ENCODE assay signal across 13 cellular contexts in the genomic region with DNA sequence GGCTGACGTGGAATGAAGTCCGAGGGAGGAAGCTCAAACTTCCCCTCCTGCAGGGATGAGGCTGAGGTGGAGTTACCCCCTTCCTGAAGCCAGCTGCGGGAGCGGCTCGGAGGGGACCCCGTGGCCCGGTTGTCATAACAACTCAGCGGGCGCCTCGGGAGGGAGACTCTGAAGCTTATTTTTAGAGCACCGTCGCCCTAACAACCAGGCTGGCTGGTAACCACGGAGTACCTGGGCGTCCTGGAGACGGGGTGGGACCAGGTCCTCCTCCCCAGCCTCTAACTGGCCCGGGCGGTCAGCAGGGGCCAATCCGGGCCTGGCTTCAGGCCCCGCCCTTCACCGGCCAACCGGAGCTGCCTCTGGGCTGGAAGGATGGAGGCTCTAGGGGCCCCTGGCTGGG. TPM values are rescaled to one million over a fixed set of nuclear protein-coding genes. Genes with fewer than 3 reads are reported as not detected.
DNase-seq lines count a peak whose midpoint lies in the region; ATAC-seq and TF ChIP-seq lines count a peak whose summit lies in the region.
"Had no signal": no experiment of that assay in that cellular context is flagged by ENCODE, and none has a peak within 500 bp of the region (broad histone marks: within the 10 kb centered on the region; RNA-seq: fewer than 3 reads in every experiment).

No MANE protein-coding gene starts in this region.

- no peak overlapping the region for H3K4me3 Mint-ChIP-seq in endodermal cell
- no peak overlapping the region for H3K4me3 Mint-ChIP-seq in activated T-cell treated with anti-CD3 and anti-CD28 coated beads, Interleukin-2, amount 50 U/mL, for 72 hours
- H3K4me3 Mint-ChIP-seq: naive thymus-derived CD8-positive, alpha-beta T cell had no signal

- no peak for TF ChIP-seq CTCF in endodermal cell (conservative IDR thresholded peaks at IDR 0.05)
- no peak for TF ChIP-seq CTCF in neutrophil (IDR thresholded peaks at IDR 0.05)

- no peaks in the 10 kb centered on the region for H3K36me3 ChIP-seq in endodermal cell (ENCODE audit: control insufficient read depth, insufficient read depth, low read length)
- no peaks in the 10 kb centered on the region for H3K36me3 ChIP-seq in neutrophil

- H3K9me3 ChIP-seq in endodermal cell (ENCODE audit: control insufficient read depth, low read length) (no peaks in the 10 kb centered on the region), neutrophil (no peaks in the 10 kb centered on the region)

- H3K27me3 ChIP-seq in endodermal cell (ENCODE audit: control insufficient read depth, insufficient read depth, low read length, poor library complexity, severe bottlenecking) (no peaks in the 10 kb centered on the region), neutrophil (peaks cover 35% of the 10 kb centered on the region)

- no peaks in the 10 kb centered on the region for H3K4me1 Mint-ChIP-seq in endodermal cell
- peaks cover 4% of the 10 kb centered on the region for H3K4me1 Mint-ChIP-seq in activated T-cell treated with anti-CD3 and anti-CD28 coated beads, Interleukin-2, amount 50 U/mL, for 72 hours (ENCODE audit: low read depth)

- DNase-seq in G401 (ENCODE audit: low spot score) (peak; percentile 96), NCI-H2171 treated with DMSO at 0.1 percent for 48 hours (lab: John Stamatoyannopoulos, UW) (peak; percentile 91), endodermal cell (peak; percentile 76), H4 (ENCODE audit: low spot score) (no peak)
- no peak for DNase-seq in stimulated activated naive CD4-positive, alpha-beta T cell (lab: John Stamatoyannopoulos, UW)
- no peak for DNase-seq in activated T-cell treated with anti-CD3 and anti-CD28 coated beads, Interleukin-2, amount 50 U/mL, for 72 hours
- DNase-seq: EL had no signal

- no peak overlapping the region for H3K4me3 ChIP-seq in endodermal cell (ENCODE audit: low read length)
- peak overlapping the region; percentile 41 to 45 for H3K4me3 ChIP-seq in neutrophil (ENCODE audit: low read depth in 1 of 2, low read length in 1 of 2)

- no peaks in the 10 kb centered on the region for H3K36me3 Mint-ChIP-seq in endodermal cell (ENCODE audit: low read depth)
- no peaks in the 10 kb centered on the region for H3K36me3 Mint-ChIP-seq in activated T-cell treated with anti-CD3 and anti-CD28 coated beads, Interleukin-2, amount 50 U/mL, for 72 hours (ENCODE audit: insufficient read depth in 2 of 2)
- H3K36me3 Mint-ChIP-seq: naive thymus-derived CD8-positive, alpha-beta T cell had no signal

- no peak overlapping the region for H3K27ac Mint-ChIP-seq in endodermal cell
- H3K27ac Mint-ChIP-seq in activated T-cell treated with anti-CD3 and anti-CD28 coated beads, Interleukin-2, amount 50 U/mL, for 72 hours: no peak overlapping the region
- H3K27ac Mint-ChIP-seq: naive thymus-derived CD8-positive, alpha-beta T cell had no signal

- no peak overlapping the region for H3K9ac ChIP-seq in endodermal cell (ENCODE audit: extremely low read depth, low read length, poor library complexity, severe bottlenecking)

- peaks cover 1% of the 10 kb centered on the region for H3K27me3 Mint-ChIP-seq in endodermal cell (ENCODE audit: insufficient read depth)
- peaks cover 31% of the 10 kb centered on the region for H3K27me3 Mint-ChIP-seq in activated T-cell treated with anti-CD3 and anti-CD28 coated beads, Interleukin-2, amount 50 U/mL, for 72 hours (ENCODE audit: low read depth)

- H3K9me3 Mint-ChIP-seq in endodermal cell: no peaks in the 10 kb centered on the region
- H3K9me3 Mint-ChIP-seq in activated T-cell treated with anti-CD3 and anti-CD28 coated beads, Interleukin-2, amount 50 U/mL, for 72 hours: no peaks in the 10 kb centered on the region

- ATAC-seq in GM21786 (IDR thresholded peaks at IDR 0.05; ENCODE audit: unreplicated experiment): no peak
- ATAC-seq in activated T-cell treated with anti-CD3 and anti-CD28 coated beads, Interleukin-2, amount 50 U/mL, for 72 hours (replicated peaks in 1 of 2): no peak

- 61 to 70% methylated on average over 4 to 21 of the region's 21 CpGs for WGBS in endodermal cell (ENCODE audit: insufficient coverage in 1 of 2, insufficient read length in 1 of 2), 2 experiments

- in situ Hi-C loops in G401 (cut with HindIII; ENCODE audit: low sequenced_read_pairs): no loop called here

- H3K4me1 ChIP-seq in endodermal cell (ENCODE audit: control insufficient read depth, insufficient read depth, low read length): no peaks in the 10 kb centered on the region
- H3K4me1 ChIP-seq in neutrophil (ENCODE audit: control insufficient read depth in 1 of 2, insufficient read depth in 1 of 2, low read depth in 1 of 2, low read length in 1 of 2): peaks cover 38 to 41% of the 10 kb centered on the region in 2 experiments

- H3K27ac ChIP-seq in endodermal cell (ENCODE audit: low read depth, low read length) (peak overlapping the region; percentile 50), neutrophil (peak overlapping the region; percentile 98)
- H3K27ac ChIP-seq: HL-60 had no signal

RNA-seq across cellular contexts. Expression of a gene that starts 27.7 kb away (rescaled TPM):
- total RNA-seq in G401 (2014; rRNA removed; shearing (Covaris generic)): 7.4 and 9.2 TPM in 2 replicates
- 1 to 10 TPM; 2.7 to 3.3 TPM for total RNA-seq in endodermal cell
- 34.1 TPM for polyA plus RNA-seq in endodermal cell (2013, experiment 1 of 2)
- 29.4 TPM for polyA plus RNA-seq in endodermal cell (2013, experiment 2 of 2)
- total RNA-seq in H4 (2014; rRNA removed; shearing (Covaris generic)): 0.37 and 0.52 TPM in 2 replicates
- under 1 TPM in 1 of 2 donors, not detected in 1; 0.58 TPM for total RNA-seq in activated T-cell treated with anti-CD3 and anti-CD28 coated beads, Interleukin-2, amount 50 U/mL, for 72 hours
- total RNA-seq: epithelial cell of proximal tubule; naive thymus-derived CD8-positive, alpha-beta T cell; RPMI7951 had no signal
- polyA plus RNA-seq: naive thymus-derived CD8-positive, alpha-beta T cell had no signal

RNA-seq across cellular contexts. Expression of a gene that starts 42.7 kb away (rescaled TPM):
- total RNA-seq in G401 (2014; rRNA removed; shearing (Covaris generic)): 11.0 and 14.5 TPM in 2 replicates
- 1 to 10 TPM; 1.6 to 2.7 TPM for total RNA-seq in endodermal cell
- polyA plus RNA-seq in endodermal cell (2013, experiment 1 of 2): 1.0 TPM
- 0.70 TPM for polyA plus RNA-seq in endodermal cell (2013, experiment 2 of 2)
- 26.1 and 27.3 TPM in 2 replicates for total RNA-seq in H4 (2014; rRNA removed; shearing (Covaris generic))
- 1 to 10 TPM in 1 of 2 donors, under 1 TPM in 1; 0.67 to 2.4 TPM for total RNA-seq in activated T-cell treated with anti-CD3 and anti-CD28 coated beads, Interleukin-2, amount 50 U/mL, for 72 hours

RNA-seq across cellular contexts. Expression of a gene that starts 46.8 kb away (rescaled TPM):
- not detected in 2 replicates for total RNA-seq in G401 (2014; rRNA removed; shearing (Covaris generic))
- not detected for total RNA-seq in endodermal cell
- polyA plus RNA-seq in endodermal cell (2013, experiment 1 of 2): 0.46 TPM
- polyA plus RNA-seq in endodermal cell (2013, experiment 2 of 2): not detected
- not detected in 2 replicates for total RNA-seq in H4 (2014; rRNA removed; shearing (Covaris generic))
- total RNA-seq in activated T-cell treated with anti-CD3 and anti-CD28 coated beads, Interleukin-2, amount 50 U/mL, for 72 hours: not detected
- total RNA-seq: epithelial cell of proximal tubule; naive thymus-derived CD8-positive, alpha-beta T cell; RPMI7951 had no signal
- polyA plus RNA-seq: naive thymus-derived CD8-positive, alpha-beta T cell had no signal

Comparison
In these comparisons a context has a peak if more than half of its experiments do, and no peak if none do; other contexts are left out.
1. DNase-seq: peak in G401 (single experiment), NCI-H2171 treated with DMSO at 0.1 percent for 48 hours (single experiment) and endodermal cell (single experiment); none in stimulated activated naive CD4-positive, alpha-beta T cell (0 of 6), H4 (single experiment) and activated T-cell treated with anti-CD3 and anti-CD28 coated beads, Interleukin-2, amount 50 U/mL, for 72 hours (0 of 2).